In the genomic region with DNA sequence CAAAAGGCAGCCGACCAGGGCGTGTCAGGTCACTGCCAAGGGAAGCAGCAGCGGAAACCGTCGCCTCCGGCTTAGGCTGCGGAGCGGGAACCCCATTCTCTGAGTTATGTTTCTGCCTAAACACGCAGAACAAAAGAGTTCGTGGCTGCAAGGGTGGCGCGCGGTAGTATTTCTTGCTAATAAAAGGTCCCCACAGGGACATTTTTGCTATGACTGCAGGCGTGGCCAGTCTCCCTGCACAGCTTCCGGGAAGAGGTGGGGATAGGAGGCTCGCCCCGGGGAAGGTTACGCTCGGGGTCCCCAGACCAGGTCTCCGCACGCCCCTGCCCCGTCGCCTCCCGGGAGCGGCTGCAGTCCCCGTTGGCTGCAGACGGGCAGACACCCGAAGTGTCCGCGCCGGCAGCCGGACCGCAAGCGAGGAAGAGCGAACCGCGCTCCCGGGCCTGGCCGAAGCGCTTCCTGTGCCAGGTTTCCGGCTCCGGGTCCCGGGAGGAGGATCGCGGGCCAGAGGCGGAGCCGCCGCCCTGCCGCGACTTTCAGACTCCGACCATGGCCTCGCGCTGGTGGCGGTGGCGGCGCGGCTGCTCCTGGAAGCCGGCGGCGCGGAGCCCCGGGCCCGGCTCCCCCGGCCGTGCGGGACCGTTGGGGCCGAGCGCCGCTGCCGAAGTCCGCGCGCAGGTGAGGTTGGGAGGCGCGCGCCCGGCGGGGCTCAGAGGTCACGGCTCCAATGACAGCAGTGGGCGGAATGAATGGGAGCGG, we compare ENCODE assay signal across 8 cellular contexts. TPM values are rescaled to one million over a fixed set of nuclear protein-coding genes. Genes with fewer than 3 reads are reported as not detected.
DNase-seq lines count a peak whose midpoint lies in the region; ATAC-seq and TF ChIP-seq lines count a peak whose summit lies in the region.

A gene with protein sequence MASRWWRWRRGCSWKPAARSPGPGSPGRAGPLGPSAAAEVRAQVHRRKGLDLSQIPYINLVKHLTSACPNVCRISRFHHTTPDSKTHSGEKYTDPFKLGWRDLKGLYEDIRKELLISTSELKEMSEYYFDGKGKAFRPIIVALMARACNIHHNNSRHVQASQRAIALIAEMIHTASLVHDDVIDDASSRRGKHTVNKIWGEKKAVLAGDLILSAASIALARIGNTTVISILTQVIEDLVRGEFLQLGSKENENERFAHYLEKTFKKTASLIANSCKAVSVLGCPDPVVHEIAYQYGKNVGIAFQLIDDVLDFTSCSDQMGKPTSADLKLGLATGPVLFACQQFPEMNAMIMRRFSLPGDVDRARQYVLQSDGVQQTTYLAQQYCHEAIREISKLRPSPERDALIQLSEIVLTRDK (plus strand): TSS at position 539 of the 759 bp plus-strand sequence. CDS start 11 bp downstream, at position 550.

- ATAC-seq in GM18519 (IDR thresholded peaks at IDR 0.05; ENCODE audit: low FRiP score, unreplicated experiment) (peak; percentile 71), HG03039 (IDR thresholded peaks at IDR 0.05; ENCODE audit: unreplicated experiment) (peak; percentile 80), left lobe of liver (peak; percentile 94)

- no peaks in the 10 kb centered on the region for H3K27me3 ChIP-seq in colonic mucosa

- peak within 1 kb of the TSS; percentile 91 for H3K27ac ChIP-seq in colonic mucosa

- no peaks in the 10 kb centered on the region for H3K9me3 ChIP-seq in colonic mucosa

- intact Hi-C loops in colonic mucosa (cut with DNase I) = no loop called here

- in situ Hi-C loops in ACHN (cut with HindIII; ENCODE audit: low pct_ligation_motif_present, low pct_unique_long_range_greater_than_20kb, low sequenced_read_pairs) = no loop called here

- TF ChIP-seq CTCF in colonic mucosa (IDR thresholded peaks at IDR 0.05) = no peak

- H3K9ac ChIP-seq in colonic mucosa (ENCODE audit: low read depth in 2 of 2, low read length in 2 of 2) = peak within 1 kb of the TSS; percentile 85 to 98

- peaks cover 14% of the 10 kb centered on the region for H3K4me1 ChIP-seq in colonic mucosa

- H3K4me3 ChIP-seq in colonic mucosa = peak within 1 kb of the TSS; percentile 60

- no peaks in the 10 kb centered on the region for H3K36me3 ChIP-seq in colonic mucosa

- DNase-seq in ACHN (peak; percentile 63), NCI-H345 treated with DMSO at 0.1 percent for 48 hours (lab: John Stamatoyannopoulos, UW; ENCODE audit: unreplicated experiment) (peak; percentile 38), colonic mucosa (peak; percentile 80), left lobe of liver (ENCODE audit: low spot score) (peak; percentile 82)
- DNase-seq in activated CD4-positive, alpha-beta T cell treated with anti-CD3 and anti-CD28 coated beads for 48 hours = peak; percentile 76
- DNase-seq in stimulated activated CD4-positive, alpha-beta T cell treated with anti-CD3 and anti-CD28 coated beads, Interleukin-2, amount 100 ng/mL, for 48 hours = peak; percentile 57 to 60

RNA-seq across cellular contexts. Expression of the gene that starts here (rescaled TPM):
- total RNA-seq in colonic mucosa = 10 to 100 TPM; 20.6 to 35.5 TPM
- total RNA-seq in left lobe of liver = 4.3 TPM

Comparison
In these comparisons a context has a peak if more than half of its experiments do, and no peak if none do; other contexts are left out.
1. Peak in every context shown above with its lines: DNase-seq, ATAC-seq, H3K4me3 ChIP-seq and H3K27ac ChIP-seq.